In the genomic region with DNA sequence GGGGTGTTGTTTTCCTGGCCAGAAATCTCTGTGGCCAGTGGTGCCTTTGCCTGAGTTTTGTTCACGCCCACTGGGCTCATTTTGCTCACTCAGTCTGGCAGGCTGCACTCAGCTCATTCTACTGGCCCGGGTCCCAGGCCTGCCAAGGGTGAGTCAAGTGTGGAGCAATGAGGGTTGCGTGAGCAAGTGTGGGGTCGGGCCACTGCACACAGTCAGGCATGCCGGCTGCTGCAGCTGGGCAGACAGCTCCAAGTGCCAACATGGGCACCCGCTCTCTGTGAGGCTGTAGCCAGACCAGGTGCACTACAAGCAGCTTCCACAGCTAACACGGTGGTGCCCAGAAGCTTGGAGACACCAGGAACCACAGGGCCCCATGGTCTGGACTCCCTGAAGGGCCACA, we compare ENCODE assay signal across 13 cellular contexts.
DNase-seq lines count a peak whose midpoint lies in the region; ATAC-seq, FAIRE-seq and TF ChIP-seq lines count a peak whose summit lies in the region.
"Had no signal": no experiment of that assay in that cellular context is flagged by ENCODE, and none has a peak within 500 bp of the region (broad histone marks: within the 10 kb centered on the region; RNA-seq: fewer than 3 reads in every experiment).

No MANE protein-coding gene starts in this region.

- no peak overlapping the region for H3K4me3 ChIP-seq in RWPE2 (ENCODE audit: severe bottlenecking)
- no peak overlapping the region for H3K4me3 ChIP-seq in gastroesophageal sphincter
- H3K4me3 ChIP-seq in neuronal stem cell (ENCODE audit: low read length in 2 of 2) = no peak overlapping the region
- H3K4me3 ChIP-seq: colonic mucosa, Peyer's patch had no signal

- H3K4me1 ChIP-seq in RWPE2 (ENCODE audit: insufficient read depth, poor library complexity, severe bottlenecking) (no peaks in the 10 kb centered on the region), gastroesophageal sphincter (no peaks in the 10 kb centered on the region), neuronal stem cell (ENCODE audit: control insufficient read depth in 2 of 2, insufficient read depth in 1 of 2, low read depth in 1 of 2, low read length in 2 of 2) (no peaks in the 10 kb centered on the region)
- H3K4me1 ChIP-seq: colonic mucosa, Peyer's patch had no signal

- peak overlapping the region; percentile 30 for H4K91ac ChIP-seq in neuronal stem cell (ENCODE audit: low read depth, low read length, poor library complexity)

- TF ChIP-seq POLR2A in gastroesophageal sphincter (IDR thresholded peaks at IDR 0.05) = no peak
- no peak for TF ChIP-seq POLR2A in H54 (IDR thresholded peaks at IDR 0.05; ENCODE audit: low read depth, low read length)

- H3K36me3 ChIP-seq in RWPE2 (ENCODE audit: low read depth) (no peaks in the 10 kb centered on the region), gastroesophageal sphincter (no peaks in the 10 kb centered on the region), neuronal stem cell (replicated peaks in 1 of 2; ENCODE audit: control insufficient read depth in 2 of 2, insufficient read depth in 2 of 2, low read length in 2 of 2) (no peaks in the 10 kb centered on the region)
- H3K36me3 ChIP-seq: colonic mucosa, Peyer's patch had no signal

- 82% methylated on average over 4 of the region's 7 CpGs; no CpG with 5 or more reads in 1 of the 2 donors for WGBS in gastroesophageal sphincter (ENCODE audit: low coverage in 1 of 2), 2 donors
- WGBS in neuronal stem cell (ENCODE audit: extremely low coverage in 2 of 2, insufficient read length in 2 of 2, insufficient replicate concordance in 1 of 2), 2 donors = no CpG with 5 or more reads among the region's 7 CpGs

- H3K23ac ChIP-seq in neuronal stem cell (ENCODE audit: low read depth, low read length, poor library complexity) = no peak overlapping the region

- no peaks in the 10 kb centered on the region for H3K27me3 ChIP-seq in RWPE2 (ENCODE audit: insufficient read depth, poor library complexity, severe bottlenecking)
- H3K27me3 ChIP-seq in gastroesophageal sphincter = no peaks in the 10 kb centered on the region
- H3K27me3 ChIP-seq in neuronal stem cell (ENCODE audit: control insufficient read depth in 3 of 3, insufficient read depth in 3 of 3, low read depth in 1 of 3, low read length in 3 of 3) = no peaks in the 10 kb centered on the region
- H3K27me3 ChIP-seq: colonic mucosa, Peyer's patch had no signal

- no peak overlapping the region for H2BK5ac ChIP-seq in neuronal stem cell (ENCODE audit: low read length)

- H2AFZ ChIP-seq in neuronal stem cell (ENCODE audit: low read length) = no peak overlapping the region

- TF ChIP-seq CTCF in RWPE2 (IDR thresholded peaks at IDR 0.05; ENCODE audit: poor library complexity, severe bottlenecking) = no peak
- no peak for TF ChIP-seq CTCF in gastroesophageal sphincter (IDR thresholded peaks at IDR 0.05)

- no peak for TF ChIP-seq EP300 in gastroesophageal sphincter (IDR thresholded peaks at IDR 0.05)

- ATAC-seq in RWPE2 (ENCODE audit: low read depth) (peak; percentile 96), gastroesophageal sphincter (peak; percentile 79), GM18511 (IDR thresholded peaks at IDR 0.05; ENCODE audit: unreplicated experiment) (no peak)
- ATAC-seq: CD8-positive, alpha-beta T cell had no signal

- no peak for FAIRE-seq in H54 (lab: Jason Lieb, UNC)

- DNase-seq in AG08395 (ENCODE audit: low spot score) (peak; percentile 21), RWPE2 (ENCODE audit: low spot score) (peak; percentile 54), neuronal stem cell (ENCODE audit: low spot score) (no peak), H54 (ENCODE audit: insufficient read length, low spot score) (no peak), SW480 (ENCODE audit: low spot score) (no peak), epidermal melanocyte (ENCODE audit: insufficient read length, low spot score) (no peak)
- DNase-seq: activated B cell treated with CpG ODN at 0.5 μM for 24 hours; CD8-positive, alpha-beta T cell; colonic mucosa; NCI-H1048; Peyer's patch had no signal

- no peaks in the 10 kb centered on the region for H3K9me3 ChIP-seq in RWPE2 (ENCODE audit: severe bottlenecking)
- no peaks in the 10 kb centered on the region for H3K9me3 ChIP-seq in gastroesophageal sphincter
- no peaks in the 10 kb centered on the region for H3K9me3 ChIP-seq in neuronal stem cell (replicated peaks in 1 of 2; ENCODE audit: control insufficient read depth in 2 of 2, insufficient read depth in 1 of 2, low read depth in 1 of 2, low read length in 2 of 2)
- H3K9me3 ChIP-seq: colonic mucosa, Peyer's patch had no signal

- no peak overlapping the region for H3K27ac ChIP-seq in RWPE2 (ENCODE audit: poor library complexity, severe bottlenecking)
- H3K27ac ChIP-seq in gastroesophageal sphincter = no peak overlapping the region
- H3K27ac ChIP-seq in neuronal stem cell (replicated peaks; ENCODE audit: low read length) = no peak overlapping the region
- H3K27ac ChIP-seq: colonic mucosa, Peyer's patch had no signal

- H3K79me1 ChIP-seq in neuronal stem cell (ENCODE audit: low read depth, low read length) = no peaks in the 10 kb centered on the region

- no peak overlapping the region for H2BK15ac ChIP-seq in neuronal stem cell (ENCODE audit: low read length)

- peak overlapping the region; percentile 64 for H3K18ac ChIP-seq in neuronal stem cell (ENCODE audit: low read length)

- H2BK12ac ChIP-seq in neuronal stem cell (ENCODE audit: low read length) = no peak overlapping the region

- peak overlapping the region; percentile 82 for H3K14ac ChIP-seq in neuronal stem cell (ENCODE audit: low read length)

- H2BK120ac ChIP-seq in neuronal stem cell (ENCODE audit: low read depth, low read length) = no peak overlapping the region

- H3K4ac ChIP-seq in neuronal stem cell (ENCODE audit: low read length) = no peak overlapping the region

- no peak overlapping the region for H3K9ac ChIP-seq in neuronal stem cell (ENCODE audit: low read depth, low read length, poor library complexity)

- peak overlapping the region; percentile 75 for H2AK5ac ChIP-seq in neuronal stem cell (ENCODE audit: low read depth, low read length)

- no peak overlapping the region for H3K4me2 ChIP-seq in neuronal stem cell (ENCODE audit: insufficient read depth, low read length, poor library complexity, severe bottlenecking)

- peak overlapping the region; percentile 17 for H4K8ac ChIP-seq in neuronal stem cell (ENCODE audit: low read depth, low read length)

Comparison
In these comparisons a context has a peak if more than half of its experiments do, and no peak if none do; other contexts are left out.
1. DNase-seq: peak in AG08395 (single experiment) and RWPE2 (single experiment); none in neuronal stem cell (single experiment), H54 (single experiment), SW480 (single experiment) and epidermal melanocyte (single experiment).